1 cellular context compared by ENCODE assay signal in the genomic region with DNA sequence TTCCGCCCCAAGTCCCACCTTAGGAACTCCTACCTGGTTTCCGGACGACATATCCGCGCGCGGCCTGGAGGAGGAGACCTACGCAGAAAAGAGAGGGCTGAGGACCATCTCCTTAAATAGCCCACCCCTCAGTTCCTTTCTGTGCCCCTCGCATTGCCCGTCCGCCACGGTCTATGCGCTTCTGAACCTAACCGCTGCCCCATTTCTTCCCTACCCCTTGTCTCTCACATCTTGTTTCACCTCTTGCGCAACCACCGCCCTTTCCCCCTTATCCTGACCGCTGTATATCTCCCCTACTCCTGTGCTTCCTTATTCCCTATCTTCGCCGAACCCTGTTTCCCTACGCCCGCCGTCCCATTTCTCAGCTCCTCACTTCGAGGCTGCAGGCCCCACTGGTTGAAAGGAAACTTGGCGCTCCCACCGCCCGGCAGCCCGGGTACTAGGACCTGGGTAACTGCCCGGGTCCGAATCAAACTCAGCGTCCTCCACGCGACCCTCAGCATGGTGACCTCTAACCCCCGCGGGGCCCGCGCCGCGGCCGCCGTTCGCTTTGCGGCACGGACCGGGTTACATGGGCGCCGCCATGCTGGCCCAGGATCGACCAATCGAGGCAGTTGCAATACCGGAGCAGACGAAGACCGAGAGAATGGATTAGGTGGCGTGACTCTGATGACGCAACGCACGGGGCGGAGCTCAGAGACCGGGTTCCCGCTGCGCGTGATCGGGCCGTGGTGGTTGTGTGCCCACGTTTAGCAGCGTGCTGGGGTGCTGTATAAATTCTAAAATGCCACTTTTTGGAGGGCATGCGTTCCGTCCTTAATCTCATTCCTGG.
A peak's percentile ranks its signal among the peaks of the same experiment; 100 is the strongest.
TF ChIP-seq lines count a peak whose summit lies in the region.

A gene (minus strand): TSS at position 612 of the 832 bp plus-strand sequence. CDS start 109 bp downstream, at position 503.

TF ChIP-seq in K562, 482 proteins besides CTCF, POLR2A, EP300 and RAD21 (continued from another document and continues in another):
- TF ChIP-seq, protein P1, sequence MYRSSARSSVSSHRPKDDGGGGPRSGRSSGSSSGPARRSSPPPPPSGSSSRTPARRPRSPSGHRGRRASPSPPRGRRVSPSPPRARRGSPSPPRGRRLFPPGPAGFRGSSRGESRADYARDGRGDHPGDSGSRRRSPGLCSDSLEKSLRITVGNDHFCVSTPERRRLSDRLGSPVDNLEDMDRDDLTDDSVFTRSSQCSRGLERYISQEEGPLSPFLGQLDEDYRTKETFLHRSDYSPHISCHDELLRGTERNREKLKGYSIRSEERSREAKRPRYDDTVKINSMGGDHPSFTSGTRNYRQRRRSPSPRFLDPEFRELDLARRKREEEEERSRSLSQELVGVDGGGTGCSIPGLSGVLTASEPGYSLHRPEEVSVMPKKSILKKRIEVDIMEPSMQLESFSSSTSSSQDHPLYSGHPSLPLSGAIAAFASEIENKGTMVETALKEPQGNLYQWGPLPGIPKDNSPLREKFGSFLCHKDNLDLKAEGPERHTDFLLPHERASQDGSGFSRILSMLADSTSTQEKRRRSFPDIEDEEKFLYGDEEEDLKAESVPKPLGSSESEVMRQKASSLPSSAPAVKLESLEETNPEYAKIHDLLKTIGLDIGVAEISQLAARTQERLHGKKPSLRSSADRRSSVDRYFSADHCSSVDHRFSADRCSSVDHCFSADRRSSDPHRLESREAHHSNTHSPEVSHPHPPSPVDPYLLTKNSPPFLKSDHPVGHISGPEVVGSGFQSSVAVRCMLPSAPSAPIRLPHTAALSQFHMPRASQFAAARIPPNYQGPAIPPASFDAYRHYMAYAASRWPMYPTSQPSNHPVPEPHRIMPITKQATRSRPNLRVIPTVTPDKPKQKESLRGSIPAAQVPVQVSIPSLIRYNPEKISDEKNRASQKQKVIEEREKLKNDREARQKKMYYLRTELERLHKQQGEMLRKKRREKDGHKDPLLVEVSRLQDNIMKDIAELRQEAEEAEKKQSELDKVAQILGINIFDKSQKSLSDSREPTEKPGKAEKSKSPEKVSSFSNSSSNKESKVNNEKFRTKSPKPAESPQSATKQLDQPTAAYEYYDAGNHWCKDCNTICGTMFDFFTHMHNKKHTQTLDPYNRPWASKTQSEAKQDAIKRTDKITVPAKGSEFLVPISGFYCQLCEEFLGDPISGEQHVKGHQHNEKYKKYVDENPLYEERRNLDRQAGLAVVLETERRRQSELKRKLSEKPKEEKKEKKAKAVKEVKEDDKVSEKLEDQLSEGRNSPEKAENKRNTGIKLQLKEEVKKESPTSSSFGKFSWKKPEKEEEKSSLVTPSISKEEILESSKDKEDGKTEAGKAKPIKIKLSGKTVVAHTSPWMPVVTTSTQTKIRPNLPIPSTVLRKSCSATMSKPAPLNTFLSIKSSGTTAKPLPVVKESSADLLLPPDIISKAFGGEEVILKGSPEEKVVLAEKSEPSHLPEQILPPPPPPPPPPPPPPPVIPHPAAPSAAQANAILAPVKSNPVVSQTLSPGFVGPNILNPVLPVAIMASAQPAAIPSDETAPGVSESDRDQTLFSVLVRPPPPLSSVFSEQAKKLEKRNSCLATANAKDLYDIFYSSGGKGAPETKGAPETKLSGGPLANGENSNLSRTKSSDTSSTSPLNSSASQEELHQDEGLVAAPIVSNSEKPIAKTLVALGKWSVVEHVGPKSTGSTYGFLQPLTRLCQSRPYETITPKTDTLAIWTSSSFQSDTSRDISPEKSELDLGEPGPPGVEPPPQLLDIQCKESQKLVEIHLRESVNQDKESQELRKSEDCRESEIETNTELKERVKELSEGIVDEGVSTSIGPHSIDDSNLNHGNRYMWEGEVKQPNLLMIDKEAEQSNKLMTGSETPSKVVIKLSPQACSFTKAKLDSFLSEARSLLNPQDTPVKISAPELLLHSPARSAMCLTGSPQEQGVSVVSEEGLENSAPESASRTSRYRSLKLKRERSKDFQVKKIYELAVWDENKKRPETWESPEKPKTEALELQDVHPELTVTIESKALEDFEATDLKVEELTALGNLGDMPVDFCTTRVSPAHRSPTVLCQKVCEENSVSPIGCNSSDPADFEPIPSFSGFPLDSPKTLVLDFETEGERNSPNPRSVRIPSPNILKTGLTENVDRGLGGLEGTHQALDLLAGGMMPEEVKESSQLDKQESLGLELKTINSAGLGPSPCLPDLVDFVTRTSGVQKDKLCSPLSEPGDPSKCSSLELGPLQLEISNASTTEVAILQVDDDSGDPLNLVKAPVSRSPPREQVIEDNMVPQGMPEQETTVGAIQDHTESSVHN (IDR thresholded peaks at IDR 0.05; ENCODE audit: borderline replicate concordance in 1 of 2, low read depth in 1 of 2), result peak in 1 of 2 experiments; percentile 16; a peak in 1 of 4 replicates
- peak; percentile 98 for TF ChIP-seq SMARCA5 (IDR thresholded peaks at IDR 0.05)
- TF ChIP-seq, protein P2, sequence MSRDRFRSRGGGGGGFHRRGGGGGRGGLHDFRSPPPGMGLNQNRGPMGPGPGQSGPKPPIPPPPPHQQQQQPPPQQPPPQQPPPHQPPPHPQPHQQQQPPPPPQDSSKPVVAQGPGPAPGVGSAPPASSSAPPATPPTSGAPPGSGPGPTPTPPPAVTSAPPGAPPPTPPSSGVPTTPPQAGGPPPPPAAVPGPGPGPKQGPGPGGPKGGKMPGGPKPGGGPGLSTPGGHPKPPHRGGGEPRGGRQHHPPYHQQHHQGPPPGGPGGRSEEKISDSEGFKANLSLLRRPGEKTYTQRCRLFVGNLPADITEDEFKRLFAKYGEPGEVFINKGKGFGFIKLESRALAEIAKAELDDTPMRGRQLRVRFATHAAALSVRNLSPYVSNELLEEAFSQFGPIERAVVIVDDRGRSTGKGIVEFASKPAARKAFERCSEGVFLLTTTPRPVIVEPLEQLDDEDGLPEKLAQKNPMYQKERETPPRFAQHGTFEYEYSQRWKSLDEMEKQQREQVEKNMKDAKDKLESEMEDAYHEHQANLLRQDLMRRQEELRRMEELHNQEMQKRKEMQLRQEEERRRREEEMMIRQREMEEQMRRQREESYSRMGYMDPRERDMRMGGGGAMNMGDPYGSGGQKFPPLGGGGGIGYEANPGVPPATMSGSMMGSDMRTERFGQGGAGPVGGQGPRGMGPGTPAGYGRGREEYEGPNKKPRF (IDR thresholded peaks at IDR 0.05; ENCODE audit: low read depth, low read length), result no peak
- TF ChIP-seq, protein P3, sequence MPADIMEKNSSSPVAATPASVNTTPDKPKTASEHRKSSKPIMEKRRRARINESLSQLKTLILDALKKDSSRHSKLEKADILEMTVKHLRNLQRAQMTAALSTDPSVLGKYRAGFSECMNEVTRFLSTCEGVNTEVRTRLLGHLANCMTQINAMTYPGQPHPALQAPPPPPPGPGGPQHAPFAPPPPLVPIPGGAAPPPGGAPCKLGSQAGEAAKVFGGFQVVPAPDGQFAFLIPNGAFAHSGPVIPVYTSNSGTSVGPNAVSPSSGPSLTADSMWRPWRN (IDR thresholded peaks at IDR 0.05; ENCODE audit: low read depth), result no peak
- peak; percentile 45; the same call in 1 of the 2 replicates for TF ChIP-seq NBN (IDR thresholded peaks at IDR 0.05; ENCODE audit: low read depth)
- TF ChIP-seq, protein P4, sequence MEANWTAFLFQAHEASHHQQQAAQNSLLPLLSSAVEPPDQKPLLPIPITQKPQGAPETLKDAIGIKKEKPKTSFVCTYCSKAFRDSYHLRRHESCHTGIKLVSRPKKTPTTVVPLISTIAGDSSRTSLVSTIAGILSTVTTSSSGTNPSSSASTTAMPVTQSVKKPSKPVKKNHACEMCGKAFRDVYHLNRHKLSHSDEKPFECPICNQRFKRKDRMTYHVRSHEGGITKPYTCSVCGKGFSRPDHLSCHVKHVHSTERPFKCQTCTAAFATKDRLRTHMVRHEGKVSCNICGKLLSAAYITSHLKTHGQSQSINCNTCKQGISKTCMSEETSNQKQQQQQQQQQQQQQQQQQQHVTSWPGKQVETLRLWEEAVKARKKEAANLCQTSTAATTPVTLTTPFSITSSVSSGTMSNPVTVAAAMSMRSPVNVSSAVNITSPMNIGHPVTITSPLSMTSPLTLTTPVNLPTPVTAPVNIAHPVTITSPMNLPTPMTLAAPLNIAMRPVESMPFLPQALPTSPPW (CRISPR knock-in tag; IDR thresholded peaks at IDR 0.05), result peak; percentile 82; the same call in 1 of the 2 replicates
- TF ChIP-seq, protein P5, sequence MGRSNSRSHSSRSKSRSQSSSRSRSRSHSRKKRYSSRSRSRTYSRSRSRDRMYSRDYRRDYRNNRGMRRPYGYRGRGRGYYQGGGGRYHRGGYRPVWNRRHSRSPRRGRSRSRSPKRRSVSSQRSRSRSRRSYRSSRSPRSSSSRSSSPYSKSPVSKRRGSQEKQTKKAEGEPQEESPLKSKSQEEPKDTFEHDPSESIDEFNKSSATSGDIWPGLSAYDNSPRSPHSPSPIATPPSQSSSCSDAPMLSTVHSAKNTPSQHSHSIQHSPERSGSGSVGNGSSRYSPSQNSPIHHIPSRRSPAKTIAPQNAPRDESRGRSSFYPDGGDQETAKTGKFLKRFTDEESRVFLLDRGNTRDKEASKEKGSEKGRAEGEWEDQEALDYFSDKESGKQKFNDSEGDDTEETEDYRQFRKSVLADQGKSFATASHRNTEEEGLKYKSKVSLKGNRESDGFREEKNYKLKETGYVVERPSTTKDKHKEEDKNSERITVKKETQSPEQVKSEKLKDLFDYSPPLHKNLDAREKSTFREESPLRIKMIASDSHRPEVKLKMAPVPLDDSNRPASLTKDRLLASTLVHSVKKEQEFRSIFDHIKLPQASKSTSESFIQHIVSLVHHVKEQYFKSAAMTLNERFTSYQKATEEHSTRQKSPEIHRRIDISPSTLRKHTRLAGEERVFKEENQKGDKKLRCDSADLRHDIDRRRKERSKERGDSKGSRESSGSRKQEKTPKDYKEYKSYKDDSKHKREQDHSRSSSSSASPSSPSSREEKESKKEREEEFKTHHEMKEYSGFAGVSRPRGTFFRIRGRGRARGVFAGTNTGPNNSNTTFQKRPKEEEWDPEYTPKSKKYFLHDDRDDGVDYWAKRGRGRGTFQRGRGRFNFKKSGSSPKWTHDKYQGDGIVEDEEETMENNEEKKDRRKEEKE (IDR thresholded peaks at IDR 0.05; ENCODE audit: borderline replicate concordance in 1 of 2, control insufficient read depth in 1 of 2, low read depth in 2 of 2, low read length in 1 of 2), result peak in 1 of 2 experiments; percentile 74; a peak in 2 of 4 replicates
- peak; percentile 98 for TF ChIP-seq POLR2G (IDR thresholded peaks at IDR 0.05; ENCODE audit: low read depth, low read length)
- peak; percentile 96 for TF ChIP-seq KAT7 (CRISPR knock-in tag; IDR thresholded peaks at IDR 0.05; ENCODE audit: borderline replicate concordance)
- peak; percentile 35; the same call in 1 of the 2 replicates for TF ChIP-seq GATA2 (CRISPR knock-in tag; IDR thresholded peaks at IDR 0.05)
- TF ChIP-seq, protein P6, sequence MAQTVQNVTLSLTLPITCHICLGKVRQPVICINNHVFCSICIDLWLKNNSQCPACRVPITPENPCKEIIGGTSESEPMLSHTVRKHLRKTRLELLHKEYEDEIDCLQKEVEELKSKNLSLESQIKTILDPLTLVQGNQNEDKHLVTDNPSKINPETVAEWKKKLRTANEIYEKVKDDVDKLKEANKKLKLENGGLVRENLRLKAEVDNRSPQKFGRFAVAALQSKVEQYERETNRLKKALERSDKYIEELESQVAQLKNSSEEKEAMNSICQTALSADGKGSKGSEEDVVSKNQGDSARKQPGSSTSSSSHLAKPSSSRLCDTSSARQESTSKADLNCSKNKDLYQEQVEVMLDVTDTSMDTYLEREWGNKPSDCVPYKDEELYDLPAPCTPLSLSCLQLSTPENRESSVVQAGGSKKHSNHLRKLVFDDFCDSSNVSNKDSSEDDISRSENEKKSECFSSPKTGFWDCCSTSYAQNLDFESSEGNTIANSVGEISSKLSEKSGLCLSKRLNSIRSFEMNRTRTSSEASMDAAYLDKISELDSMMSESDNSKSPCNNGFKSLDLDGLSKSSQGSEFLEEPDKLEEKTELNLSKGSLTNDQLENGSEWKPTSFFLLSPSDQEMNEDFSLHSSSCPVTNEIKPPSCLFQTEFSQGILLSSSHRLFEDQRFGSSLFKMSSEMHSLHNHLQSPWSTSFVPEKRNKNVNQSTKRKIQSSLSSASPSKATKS (CRISPR knock-in tag; IDR thresholded peaks at IDR 0.05), result no peak
- no peak for TF ChIP-seq SMC3 (conservative IDR thresholded peaks at IDR 0.05; ENCODE audit: insufficient read depth, low read depth, low read length)
- peak in 1 of 2 experiments; percentile 84; a peak in 2 of 4 replicates for TF ChIP-seq ARNT (IDR thresholded peaks at IDR 0.05)
- TF ChIP-seq KLF6 (CRISPR knock-in tag; IDR thresholded peaks at IDR 0.05; ENCODE audit: borderline replicate concordance), result peak; percentile 55; the same call in 1 of the 2 replicates
- TF ChIP-seq NCOA4 (IDR thresholded peaks at IDR 0.05; ENCODE audit: partially characterized antibody), result peak; percentile 99
- TF ChIP-seq, protein P7, sequence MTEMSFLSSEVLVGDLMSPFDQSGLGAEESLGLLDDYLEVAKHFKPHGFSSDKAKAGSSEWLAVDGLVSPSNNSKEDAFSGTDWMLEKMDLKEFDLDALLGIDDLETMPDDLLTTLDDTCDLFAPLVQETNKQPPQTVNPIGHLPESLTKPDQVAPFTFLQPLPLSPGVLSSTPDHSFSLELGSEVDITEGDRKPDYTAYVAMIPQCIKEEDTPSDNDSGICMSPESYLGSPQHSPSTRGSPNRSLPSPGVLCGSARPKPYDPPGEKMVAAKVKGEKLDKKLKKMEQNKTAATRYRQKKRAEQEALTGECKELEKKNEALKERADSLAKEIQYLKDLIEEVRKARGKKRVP (CRISPR knock-in tag; IDR thresholded peaks at IDR 0.05), result peak; percentile 93
- TF ChIP-seq, protein P8, sequence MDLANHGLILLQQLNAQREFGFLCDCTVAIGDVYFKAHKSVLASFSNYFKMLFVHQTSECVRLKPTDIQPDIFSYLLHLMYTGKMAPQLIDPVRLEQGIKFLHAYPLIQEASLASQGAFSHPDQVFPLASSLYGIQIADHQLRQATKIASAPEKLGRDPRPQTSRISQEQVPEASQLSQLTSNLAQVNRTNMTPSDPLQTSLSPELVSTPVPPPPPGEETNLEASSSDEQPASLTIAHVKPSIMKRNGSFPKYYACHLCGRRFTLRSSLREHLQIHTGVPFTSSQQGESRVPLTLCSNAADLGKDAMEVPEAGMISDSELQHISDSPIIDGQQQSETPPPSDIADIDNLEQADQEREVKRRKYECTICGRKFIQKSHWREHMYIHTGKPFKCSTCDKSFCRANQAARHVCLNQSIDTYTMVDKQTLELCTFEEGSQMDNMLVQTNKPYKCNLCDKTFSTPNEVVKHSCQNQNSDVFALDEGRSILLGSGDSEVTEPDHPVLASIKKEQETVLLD (IDR thresholded peaks at IDR 0.05), result peak; percentile 92
- TF ChIP-seq YBX1 (IDR thresholded peaks at IDR 0.05), result no peak
- no peak for TF ChIP-seq ZNF444 (CRISPR knock-in tag; IDR thresholded peaks at IDR 0.05)
- TF ChIP-seq, protein P9, sequence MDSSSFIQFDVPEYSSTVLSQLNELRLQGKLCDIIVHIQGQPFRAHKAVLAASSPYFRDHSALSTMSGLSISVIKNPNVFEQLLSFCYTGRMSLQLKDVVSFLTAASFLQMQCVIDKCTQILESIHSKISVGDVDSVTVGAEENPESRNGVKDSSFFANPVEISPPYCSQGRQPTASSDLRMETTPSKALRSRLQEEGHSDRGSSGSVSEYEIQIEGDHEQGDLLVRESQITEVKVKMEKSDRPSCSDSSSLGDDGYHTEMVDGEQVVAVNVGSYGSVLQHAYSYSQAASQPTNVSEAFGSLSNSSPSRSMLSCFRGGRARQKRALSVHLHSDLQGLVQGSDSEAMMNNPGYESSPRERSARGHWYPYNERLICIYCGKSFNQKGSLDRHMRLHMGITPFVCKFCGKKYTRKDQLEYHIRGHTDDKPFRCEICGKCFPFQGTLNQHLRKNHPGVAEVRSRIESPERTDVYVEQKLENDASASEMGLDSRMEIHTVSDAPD (CRISPR knock-in tag; IDR thresholded peaks at IDR 0.05), result no peak
- no peak for TF ChIP-seq ZNF282 (CRISPR knock-in tag; IDR thresholded peaks at IDR 0.05)
- TF ChIP-seq TCF7 (IDR thresholded peaks at IDR 0.05; ENCODE audit: borderline replicate concordance), result peak; percentile 64; the same call in 1 of the 2 replicates
